32 cellular contexts compared by ENCODE assay signal in the genomic region with DNA sequence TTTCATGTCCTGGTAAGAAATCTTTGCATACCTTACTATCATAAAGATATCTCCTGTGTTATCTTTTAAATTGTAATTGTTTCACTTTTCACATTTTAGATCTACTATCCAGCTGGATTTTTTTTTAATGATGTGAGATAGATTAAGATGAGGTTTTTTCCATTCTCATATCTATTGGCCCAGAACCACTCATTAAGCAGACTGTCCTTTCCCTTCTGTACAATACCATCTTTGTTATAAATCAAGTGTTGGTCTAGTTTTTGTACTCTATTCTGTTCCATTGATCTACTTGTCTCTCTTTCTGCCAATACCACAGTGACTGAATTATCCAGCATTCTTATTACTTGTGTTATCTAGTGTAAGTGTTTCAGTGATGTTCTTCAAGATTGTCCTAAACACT.
"Had no signal": no experiment of that assay in that cellular context is flagged by ENCODE, and none has a peak within 500 bp of the region (broad histone marks: within the 10 kb centered on the region; RNA-seq: fewer than 3 reads in every experiment).

No MANE protein-coding gene starts in this region.

- H3K4me3 ChIP-seq: coronary artery, dorsolateral prefrontal cortex, gastroesophageal sphincter, heart right ventricle had no signal

- H3K4me1 ChIP-seq: gastroesophageal sphincter, heart right ventricle had no signal

- H3K27ac Mint-ChIP-seq: activated CD4-positive, alpha-beta memory T cell treated with anti-CD3 and anti-CD28 coated beads, Interleukin-2, amount 10 ng/mL, durations not matched to agents 7 days and 5 days; activated CD4-positive, alpha-beta T cell treated with anti-CD3 and anti-CD28 coated beads, Interleukin-2, amount 10 ng/mL, durations not matched to agents 7 days and 5 days; activated naive CD4-positive, alpha-beta T cell treated with anti-CD3 and anti-CD28 coated beads, Interleukin-2, amount 10 ng/mL, durations not matched to agents 7 days and 5 days; activated naive CD4-positive, alpha-beta T cell treated with anti-CD3 and anti-CD28 coated beads, Interleukin-2, amount 50 U/mL, for 72 hours; activated naive CD8-positive, alpha-beta T cell treated with anti-CD3 and anti-CD28 coated beads, Interleukin-2, amount 10 ng/mL, durations not matched to agents 7 days and 5 days; activated T-cell treated with anti-CD3 and anti-CD28 coated beads, Interleukin-2, amount 50 U/mL, for 24 hours; activated T-cell treated with anti-CD3 and anti-CD28 coated beads, Interleukin-2, amount 50 U/mL, for 72 hours; dendritic cell treated with granulocyte-macrophage colony-stimulating factor and Interleukin-4, amounts not matched to agents 40 ng/mL and 50 ng/mL, for 4 days; endodermal cell; T-helper 17 cell; T-helper 2 cell treated with Interferon-gamma antibody and Interleukin-4, amounts not matched to agents 5 μg/mL and 100 μg/mL, for 36 hours had no signal

- H3K27me3 Mint-ChIP-seq: activated T-cell treated with anti-CD3 and anti-CD28 coated beads, Interleukin-2, amount 50 U/mL, for 24 hours; dendritic cell treated with granulocyte-macrophage colony-stimulating factor and Interleukin-4, amounts not matched to agents 40 ng/mL and 50 ng/mL, for 4 days had no signal

- DNase-seq: activated CD4-positive, alpha-beta memory T cell treated with anti-CD3 and anti-CD28 coated beads, Interleukin-2, amount 10 ng/mL, durations not matched to agents 7 days and 5 days; activated CD4-positive, alpha-beta T cell treated with anti-CD3 and anti-CD28 coated beads for 1 hour; activated CD4-positive, alpha-beta T cell treated with anti-CD3 and anti-CD28 coated beads for 4 hours; activated CD4-positive, alpha-beta T cell treated with anti-CD3 and anti-CD28 coated beads, Interleukin-2, amount 10 ng/mL, durations not matched to agents 7 days and 5 days; activated CD4-positive, alpha-beta T cell treated with anti-CD3 and anti-CD28 coated beads, Interleukin-2, amount 50 U/mL, for 4 hours; activated CD8-positive, alpha-beta memory T cell treated with anti-CD3 and anti-CD28 coated beads, Interleukin-2, amount 50 U/mL, for 48 hours; activated gamma-delta T cell; activated naive CD4-positive, alpha-beta T cell; activated naive CD4-positive, alpha-beta T cell treated with anti-CD3 and anti-CD28 coated beads, Interleukin-2, amount 10 ng/mL, durations not matched to agents 7 days and 5 days; activated naive CD8-positive, alpha-beta T cell treated with anti-CD3 and anti-CD28 coated beads, Interleukin-2, amount 10 ng/mL, durations not matched to agents 7 days and 5 days; activated T-cell treated with anti-CD3 and anti-CD28 coated beads for 4 hours; activated T-cell treated with anti-CD3 and anti-CD28 coated beads, Interleukin-2, amount 50 U/mL, for 24 hours; activated T-cell treated with anti-CD3 and anti-CD28 coated beads, Interleukin-2, amount 50 U/mL, for 72 hours; anterior cingulate cortex; brain microvascular endothelial cell; dorsolateral prefrontal cortex; effector memory CD4-positive, alpha-beta T cell; endodermal cell; foreskin fibroblast; heart right ventricle; T-helper 1 cell; T-helper 17 cell; T1000 had no signal

- H3K36me3 ChIP-seq: brain microvascular endothelial cell, gastroesophageal sphincter, heart right ventricle had no signal

- H3K27ac ChIP-seq: brain microvascular endothelial cell, coronary artery, dorsolateral prefrontal cortex, gastroesophageal sphincter, heart right ventricle had no signal

- H3K4me1 Mint-ChIP-seq: activated CD4-positive, alpha-beta memory T cell treated with anti-CD3 and anti-CD28 coated beads, Interleukin-2, amount 10 ng/mL, durations not matched to agents 7 days and 5 days; activated CD4-positive, alpha-beta T cell treated with anti-CD3 and anti-CD28 coated beads, Interleukin-2, amount 10 ng/mL, durations not matched to agents 7 days and 5 days; activated naive CD4-positive, alpha-beta T cell treated with anti-CD3 and anti-CD28 coated beads, Interleukin-2, amount 10 ng/mL, durations not matched to agents 7 days and 5 days; activated naive CD8-positive, alpha-beta T cell treated with anti-CD3 and anti-CD28 coated beads, Interleukin-2, amount 10 ng/mL, durations not matched to agents 7 days and 5 days; central memory CD8-positive, alpha-beta T cell had no signal

- H3K9me3 ChIP-seq: gastroesophageal sphincter, heart right ventricle had no signal

- H3K36me3 Mint-ChIP-seq: activated naive CD4-positive, alpha-beta T cell treated with anti-CD3 and anti-CD28 coated beads, Interleukin-2, amount 10 ng/mL, durations not matched to agents 7 days and 5 days; activated naive CD4-positive, alpha-beta T cell treated with anti-CD3 and anti-CD28 coated beads, Interleukin-2, amount 50 U/mL, for 72 hours; activated naive CD8-positive, alpha-beta T cell treated with anti-CD3 and anti-CD28 coated beads, Interleukin-2, amount 10 ng/mL, durations not matched to agents 7 days and 5 days had no signal

- ATAC-seq: activated naive CD4-positive, alpha-beta T cell treated with anti-CD3 and anti-CD28 coated beads, Interleukin-2, amount 50 U/mL, for 72 hours; activated T-cell treated with anti-CD3 and anti-CD28 coated beads, Interleukin-2, amount 50 U/mL, for 72 hours; esophagus mucosa; gastroesophageal sphincter; heart right ventricle; T-helper 17 cell had no signal

- H3K9me3 Mint-ChIP-seq: activated naive CD4-positive, alpha-beta T cell treated with anti-CD3 and anti-CD28 coated beads, Interleukin-2, amount 10 ng/mL, durations not matched to agents 7 days and 5 days; activated naive CD4-positive, alpha-beta T cell treated with anti-CD3 and anti-CD28 coated beads, Interleukin-2, amount 50 U/mL, for 72 hours; activated T-cell treated with anti-CD3 and anti-CD28 coated beads, Interleukin-2, amount 50 U/mL, for 24 hours; central memory CD8-positive, alpha-beta T cell; dendritic cell treated with granulocyte-macrophage colony-stimulating factor and Interleukin-4, amounts not matched to agents 40 ng/mL and 50 ng/mL, for 4 days; T-helper 2 cell treated with Interferon-gamma antibody and Interleukin-4, amounts not matched to agents 5 μg/mL and 100 μg/mL, for 36 hours had no signal

- FAIRE-seq: astrocyte, bronchial epithelial cell had no signal

- H3K4me3 Mint-ChIP-seq: activated CD4-positive, alpha-beta memory T cell treated with anti-CD3 and anti-CD28 coated beads, Interleukin-2, amount 10 ng/mL, durations not matched to agents 7 days and 5 days; activated CD4-positive, alpha-beta T cell treated with anti-CD3 and anti-CD28 coated beads, Interleukin-2, amount 10 ng/mL, durations not matched to agents 7 days and 5 days; activated naive CD4-positive, alpha-beta T cell treated with anti-CD3 and anti-CD28 coated beads, Interleukin-2, amount 10 ng/mL, durations not matched to agents 7 days and 5 days; activated naive CD8-positive, alpha-beta T cell treated with anti-CD3 and anti-CD28 coated beads, Interleukin-2, amount 10 ng/mL, durations not matched to agents 7 days and 5 days; activated T-cell treated with anti-CD3 and anti-CD28 coated beads, Interleukin-2, amount 50 U/mL, for 24 hours; activated T-cell treated with anti-CD3 and anti-CD28 coated beads, Interleukin-2, amount 50 U/mL, for 72 hours; central memory CD8-positive, alpha-beta T cell; dendritic cell treated with granulocyte-macrophage colony-stimulating factor and Interleukin-4, amounts not matched to agents 40 ng/mL and 50 ng/mL, for 4 days; endodermal cell; T-helper 17 cell; T-helper 2 cell treated with Interferon-gamma antibody and Interleukin-4, amounts not matched to agents 5 μg/mL and 100 μg/mL, for 36 hours had no signal

- H3K27me3 ChIP-seq: brain microvascular endothelial cell, gastroesophageal sphincter, heart right ventricle had no signal
